ENCODE assay signal across 8 cellular contexts in genomic region chr2:46776687-46777327, GRCh38.
DNase-seq lines count a peak whose midpoint lies in the region; ATAC-seq and TF ChIP-seq lines count a peak whose summit lies in the region.

No MANE protein-coding gene starts in this region.

- no peak overlapping the region for H3K4me2 ChIP-seq in H9 (ENCODE audit: insufficient read depth, insufficient read length, low read length)
- no peak overlapping the region for H3K4me2 ChIP-seq in OCI-LY7 (ENCODE audit: low read length)

- H3K4me1 ChIP-seq in H9 (ENCODE audit: insufficient read depth, low read length) (no peaks in the 10 kb centered on the region), OCI-LY7 (ENCODE audit: insufficient read depth, low read length, poor library complexity, severe bottlenecking) (no peaks in the 10 kb centered on the region)

- H3K9me3 ChIP-seq in H9 (ENCODE audit: control insufficient read depth, low read depth, low read length) (no peaks in the 10 kb centered on the region), OCI-LY7 (ENCODE audit: low read length) (no peaks in the 10 kb centered on the region)

- no peak overlapping the region for H2BK5ac ChIP-seq in H9 (ENCODE audit: insufficient read length, low read length)

- H4K8ac ChIP-seq in H9 (replicated peaks; ENCODE audit: insufficient read length, low read depth, low read length): no peak overlapping the region

- CTCF ChIA-PET in OCI-LY7 (lab: Charles Lee; ENCODE audit: unreplicated experiment): no interaction called here
- CTCF ChIA-PET in activated naive CD4-positive, alpha-beta T cell treated with anti-CD3 and anti-CD28 coated beads for 36 hours (lab: Charles Lee): interaction anchor here (0.6 to 1.6 kb wide), 13 partner anchors 9 to 129 kb away, joined by 3 to 6 read pairs (median 3); no protein-coding TSS in a partner anchor

- H4K91ac ChIP-seq in H9 (ENCODE audit: insufficient read length, low read depth, low read length): no peak overlapping the region

- H3K9me2 ChIP-seq in OCI-LY7 (ENCODE audit: insufficient read depth, low read length): no peaks in the 10 kb centered on the region

- no peak overlapping the region for H3K9ac ChIP-seq in H9 (ENCODE audit: extremely low read depth, insufficient read length, low read length)

- H3K9me3 Mint-ChIP-seq in CD14-positive monocyte: no peaks in the 10 kb centered on the region
- no peaks in the 10 kb centered on the region for H3K9me3 Mint-ChIP-seq in H9
- no peaks in the 10 kb centered on the region for H3K9me3 Mint-ChIP-seq in activated naive CD4-positive, alpha-beta T cell treated with anti-CD3 and anti-CD28 coated beads for 36 hours

- BruUV-seq in OCI-LY7 (replicated peaks; lab: Mats Ljungman, UMichigan): no TSS peak

- no peaks in the 10 kb centered on the region for H3K23me2 ChIP-seq in H9 (ENCODE audit: insufficient read length, low read depth, low read length, poor library complexity, severe bottlenecking)

- H4K5ac ChIP-seq in H9 (ENCODE audit: insufficient read length, low read depth, low read length): no peak overlapping the region

- H3K4me3 Mint-ChIP-seq in CD14-positive monocyte (no peak overlapping the region), H9 (no peak overlapping the region)
- no peak overlapping the region for H3K4me3 Mint-ChIP-seq in activated naive CD4-positive, alpha-beta T cell treated with anti-CD3 and anti-CD28 coated beads for 36 hours

- no peak overlapping the region for H2BK20ac ChIP-seq in H9 (ENCODE audit: low read depth, low read length, poor library complexity, severe bottlenecking)

- H2BK120ac ChIP-seq in H9 (ENCODE audit: low read depth, low read length, poor library complexity, severe bottlenecking): no peak overlapping the region

- H3K18ac ChIP-seq in H9 (ENCODE audit: insufficient read length, low read depth, low read length): no peak overlapping the region

- H3K36me3 Mint-ChIP-seq in CD14-positive monocyte (no peaks in the 10 kb centered on the region), H9 (ENCODE audit: insufficient read depth in 1 of 3, low read depth in 3 of 3) (no peaks in the 10 kb centered on the region)
- H3K36me3 Mint-ChIP-seq in activated naive CD4-positive, alpha-beta T cell treated with anti-CD3 and anti-CD28 coated beads for 36 hours (ENCODE audit: low read depth): no peaks in the 10 kb centered on the region

- WGBS in H9 (ENCODE audit: extremely low coverage, insufficient read length, low lambda C conversion rate): no CpG with 5 or more reads among the region's 10 CpGs

- H3K4ac ChIP-seq in H9 (ENCODE audit: low read depth, low read length): no peak overlapping the region

- intact Hi-C loops in CD14-positive monocyte (cut with micrococcal nuclease) (no loop called here), OCI-LY7 (cut with micrococcal nuclease; ENCODE audit: unreplicated experiment) (loop anchor here (5.0 kb wide), 1 partner anchor 120 kb away; no protein-coding TSS in a partner anchor), left ventricle myocardium superior (cut with micrococcal nuclease) (no loop called here)
- intact Hi-C loops in activated naive CD4-positive, alpha-beta T cell treated with anti-CD3 and anti-CD28 coated beads for 36 hours (cut with micrococcal nuclease): loop anchor here (1.0 to 5.0 kb wide), 4 partner anchors 105 to 145 kb away; no protein-coding TSS in a partner anchor

- POLR2A ChIA-PET in OCI-LY7 (lab: Charles Lee): interaction anchor here (1.2 kb wide), 1 partner anchor 355 kb away, joined by 3 read pairs; no protein-coding TSS in a partner anchor

- H2AFZ ChIP-seq in H9 (ENCODE audit: low read length) (no peak overlapping the region), OCI-LY7 (ENCODE audit: low read length) (no peak overlapping the region)

- H3K79me2 ChIP-seq in H9 (ENCODE audit: insufficient read depth, low read length) (no peaks in the 10 kb centered on the region), OCI-LY7 (ENCODE audit: insufficient read depth, low read depth, low read length) (no peaks in the 10 kb centered on the region)

- H4K20me1 ChIP-seq in H9 (ENCODE audit: control insufficient read depth, insufficient read depth, insufficient read length): no peaks in the 10 kb centered on the region
- no peaks in the 10 kb centered on the region for H4K20me1 ChIP-seq in OCI-LY7 (ENCODE audit: insufficient read depth, low read length)

- H3K27ac Mint-ChIP-seq in CD14-positive monocyte (no peak overlapping the region), H9 (no peak overlapping the region)
- no peak overlapping the region for H3K27ac Mint-ChIP-seq in activated naive CD4-positive, alpha-beta T cell treated with anti-CD3 and anti-CD28 coated beads for 36 hours

- H3K4me1 Mint-ChIP-seq in CD14-positive monocyte (peaks cover 9% of the 10 kb centered on the region), H9 (peaks cover 4 to 11% of the 10 kb centered on the region in 2 experiments; a peak in 3 of 4 replicates)
- H3K4me1 Mint-ChIP-seq in activated naive CD4-positive, alpha-beta T cell treated with anti-CD3 and anti-CD28 coated beads for 36 hours (ENCODE audit: low read depth): no peaks in the 10 kb centered on the region

- no peaks in the 10 kb centered on the region for H3K36me3 ChIP-seq in OCI-LY7 (ENCODE audit: insufficient read depth, low read length)

- no peak for ATAC-seq in left ventricle myocardium superior
- no peak for ATAC-seq in GM19035 (IDR thresholded peaks at IDR 0.05; ENCODE audit: unreplicated experiment)

- H2AK5ac ChIP-seq in H9 (ENCODE audit: insufficient read length, low read length): no peak overlapping the region

- no peak overlapping the region for H3K27ac ChIP-seq in H9 (ENCODE audit: insufficient read length, low read depth, low read length)
- no peak overlapping the region for H3K27ac ChIP-seq in OCI-LY7 (ENCODE audit: low read depth, low read length, poor library complexity, severe bottlenecking)

- H3K14ac ChIP-seq in H9 (ENCODE audit: insufficient read depth, low read length): no peak overlapping the region

- H3K56ac ChIP-seq in H9 (ENCODE audit: insufficient read length, low read depth, low read length): no peak overlapping the region

- TF ChIP-seq CTCF in CD14-positive monocyte (IDR thresholded peaks at IDR 0.05): peak; percentile 68
- TF ChIP-seq CTCF in H9 (conservative IDR thresholded peaks at IDR 0.05): peak; percentile 90
- TF ChIP-seq CTCF in OCI-LY7 (conservative IDR thresholded peaks at IDR 0.05; ENCODE audit: low read length): peak; percentile 94

- no peak for DNase-seq in CD14-positive monocyte (ENCODE audit: low spot score)
- DNase-seq in H9: peak; percentile 45
- DNase-seq in OCI-LY7 (ENCODE audit: low spot score): peak; percentile 55
- peak; percentile 80 for DNase-seq in activated naive CD4-positive, alpha-beta T cell treated with anti-CD3 and anti-CD28 coated beads for 36 hours
- peak; percentile 51 for DNase-seq in left ventricle myocardium superior
- peak; percentile 8 to 51 (median 50) for DNase-seq in stimulated activated CD4-positive, alpha-beta T cell treated with anti-CD3 and anti-CD28 coated beads, Interleukin-12 subunit alpha, Interleukin-12 subunit beta, amount 100 ng/mL, for 48 hours (ENCODE audit: low read depth in 2 of 3, low spot score in 1 of 3)
- no peak for DNase-seq in central memory CD4-positive, alpha-beta T cell

- H3K4me3 ChIP-seq in OCI-LY7 (ENCODE audit: low read depth, low read length, poor library complexity, severe bottlenecking): no peak overlapping the region

- no peaks in the 10 kb centered on the region for H3K79me1 ChIP-seq in H9 (ENCODE audit: insufficient read depth, low read depth, low read length, poor library complexity, severe bottlenecking)

- no peak overlapping the region for H2BK15ac ChIP-seq in H9 (ENCODE audit: low read depth, low read length)

- no peak overlapping the region for H2BK12ac ChIP-seq in H9 (ENCODE audit: insufficient read length, low read depth, low read length)

- H3K27me3 Mint-ChIP-seq in CD14-positive monocyte (ENCODE audit: low read depth in 3 of 3) (peaks cover 0 to 3% (median 0%) of the 10 kb centered on the region in 3 donors), H9 (ENCODE audit: low read depth) (no peaks in the 10 kb centered on the region; the same call in 1 of the 2 replicates)
- H3K27me3 Mint-ChIP-seq in activated naive CD4-positive, alpha-beta T cell treated with anti-CD3 and anti-CD28 coated beads for 36 hours (ENCODE audit: low read depth): peaks cover 2% of the 10 kb centered on the region

- H3K27me3 ChIP-seq in H9 (ENCODE audit: insufficient read depth, low read length): no peaks in the 10 kb centered on the region

- no peak overlapping the region for H3T11ph ChIP-seq in H9 (ENCODE audit: low read length)

- H3K23ac ChIP-seq in H9 (ENCODE audit: insufficient read length, low read depth, low read length): no peak overlapping the region

Comparison
In these comparisons a context has a peak if more than half of its experiments do, and no peak if none do; other contexts are left out.
1. DNase-seq: peak in H9 (single experiment), OCI-LY7 (single experiment), activated naive CD4-positive, alpha-beta T cell treated with anti-CD3 and anti-CD28 coated beads for 36 hours (single experiment), left ventricle myocardium superior (single experiment) and stimulated activated CD4-positive, alpha-beta T cell treated with anti-CD3 and anti-CD28 coated beads, Interleukin-12 subunit alpha, Interleukin-12 subunit beta, amount 100 ng/mL, for 48 hours (3 of 3); none in CD14-positive monocyte (single experiment) and central memory CD4-positive, alpha-beta T cell (single experiment).
2. intact Hi-C loops: an anchor here in OCI-LY7 (5.0 kb wide) and activated naive CD4-positive, alpha-beta T cell treated with anti-CD3 and anti-CD28 coated beads for 36 hours (1.0 to 5.0 kb wide); none called in CD14-positive monocyte and left ventricle myocardium superior.
3. Peak in every context shown above with its lines, with median percentiles within 50 percentile points of each other: CTCF ChIP-seq.